7 cellular contexts compared by ENCODE assay signal in the genomic region with DNA sequence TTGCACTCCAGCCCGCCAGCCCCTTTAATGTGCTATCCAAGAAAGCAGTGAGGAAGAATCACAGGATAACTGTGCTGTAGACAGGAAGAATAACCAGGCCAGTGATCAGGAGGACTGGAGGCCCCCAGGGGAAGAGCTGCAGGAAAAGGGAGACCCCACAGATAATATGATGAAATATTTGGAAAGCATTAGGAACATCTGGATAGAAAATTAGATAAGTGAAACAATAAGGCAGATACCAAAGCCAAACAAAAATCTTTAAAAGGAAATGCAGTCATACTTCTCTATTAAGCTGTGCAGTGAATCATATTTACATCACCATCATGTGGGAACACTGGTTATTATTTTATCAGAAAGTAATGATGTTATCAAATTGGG. TPM values are rescaled to one million over a fixed set of nuclear protein-coding genes. Genes with fewer than 3 reads are reported as not detected.
DNase-seq lines count a peak whose midpoint lies in the region; ATAC-seq and TF ChIP-seq lines count a peak whose summit lies in the region.

No MANE protein-coding gene starts in this region.

- intact Hi-C loops in activated B cell treated with CpG ODN at 0.5 μM for 24 hours (cut with micrococcal nuclease) (loop anchor here (1.0 to 2.0 kb wide), 2 partner anchors 11 to 14 kb away; no protein-coding TSS in a partner anchor), sciatic nerve (cut with DNase I) (no loop called here)

- no peaks in the 10 kb centered on the region for H3K9me3 Mint-ChIP-seq in activated B cell treated with CpG ODN at 0.5 μM for 24 hours
- no peaks in the 10 kb centered on the region for H3K9me3 Mint-ChIP-seq in glutamatergic neuron (ENCODE audit: unreplicated experiment)

- TF ChIP-seq CTCF in activated B cell treated with CpG ODN at 0.5 μM for 24 hours (IDR thresholded peaks at IDR 0.05) (no peak), glutamatergic neuron (IDR thresholded peaks at IDR 0.05; ENCODE audit: partially characterized antibody, unreplicated experiment) (no peak)

- no peak overlapping the region for H3K27ac Mint-ChIP-seq in activated B cell treated with CpG ODN at 0.5 μM for 24 hours
- no peak overlapping the region for H3K27ac Mint-ChIP-seq in glutamatergic neuron (ENCODE audit: unreplicated experiment)

- ATAC-seq in activated B cell treated with CpG ODN at 0.5 μM for 24 hours (ENCODE audit: low read depth) (no peak), sciatic nerve (peak; percentile 88)

- H3K36me3 Mint-ChIP-seq in activated B cell treated with CpG ODN at 0.5 μM for 24 hours (ENCODE audit: low read depth) (no peaks in the 10 kb centered on the region), glutamatergic neuron (ENCODE audit: unreplicated experiment) (no peaks in the 10 kb centered on the region)

- H3K27me3 Mint-ChIP-seq in activated B cell treated with CpG ODN at 0.5 μM for 24 hours (peaks cover 25% of the 10 kb centered on the region), glutamatergic neuron (ENCODE audit: unreplicated experiment) (peaks cover 4% of the 10 kb centered on the region)

- CTCF ChIA-PET in activated B cell treated with CpG ODN at 0.5 μM for 24 hours (lab: Charles Lee), result interaction anchor here (1.0 to 1.8 kb wide), 2 partner anchors 29 to 125 kb away, joined by 3 to 6 read pairs; no protein-coding TSS in a partner anchor

- H3K4me3 Mint-ChIP-seq in activated B cell treated with CpG ODN at 0.5 μM for 24 hours (peak overlapping the region; percentile 70), glutamatergic neuron (ENCODE audit: unreplicated experiment) (peak overlapping the region; percentile 67)

- POLR2A ChIA-PET in activated B cell treated with CpG ODN at 0.5 μM for 24 hours (lab: Charles Lee), result interaction anchor here (0.6 to 3.8 kb wide), 3 partner anchors 13 to 124 kb away, joined by 3 to 19 read pairs (median 3); a partner anchor contains a TSS

- peaks cover 13% of the 10 kb centered on the region for H3K4me1 Mint-ChIP-seq in activated B cell treated with CpG ODN at 0.5 μM for 24 hours
- peaks cover 6% of the 10 kb centered on the region for H3K4me1 Mint-ChIP-seq in glutamatergic neuron (ENCODE audit: low read depth, unreplicated experiment)

- DNase-seq in GM03348 (ENCODE audit: low spot score), result peak; percentile 66
- no peak for DNase-seq in activated B cell treated with CpG ODN at 0.5 μM for 24 hours
- DNase-seq in glutamatergic neuron, result no peak
- no peak for DNase-seq in sciatic nerve (ENCODE audit: low spot score)
- no peak for DNase-seq in NCI-H2107 (lab: John Stamatoyannopoulos, UW)
- DNase-seq in cerebellar cortex (ENCODE audit: low spot score), result no peak
- no peak for DNase-seq in NCI-H187 (lab: John Stamatoyannopoulos, UW)

RNA-seq across cellular contexts. Expression of a gene that starts 14.3 kb away (rescaled TPM):
- total RNA-seq in activated B cell treated with CpG ODN at 0.5 μM for 24 hours, result 32.6 and 37.3 TPM in 2 replicates
- total RNA-seq in glutamatergic neuron (ENCODE audit: unreplicated experiment), result 69.9 TPM
- 35.0 TPM for total RNA-seq in sciatic nerve

RNA-seq across cellular contexts. Expression of a gene that starts 42.9 kb away (rescaled TPM):
- total RNA-seq in activated B cell treated with CpG ODN at 0.5 μM for 24 hours, result 13.3 and 16.1 TPM in 2 replicates
- 43.6 TPM for total RNA-seq in glutamatergic neuron (ENCODE audit: unreplicated experiment)
- 23.1 TPM for total RNA-seq in sciatic nerve
